ENCODE assay signal across 1 cellular context in the genomic region with DNA sequence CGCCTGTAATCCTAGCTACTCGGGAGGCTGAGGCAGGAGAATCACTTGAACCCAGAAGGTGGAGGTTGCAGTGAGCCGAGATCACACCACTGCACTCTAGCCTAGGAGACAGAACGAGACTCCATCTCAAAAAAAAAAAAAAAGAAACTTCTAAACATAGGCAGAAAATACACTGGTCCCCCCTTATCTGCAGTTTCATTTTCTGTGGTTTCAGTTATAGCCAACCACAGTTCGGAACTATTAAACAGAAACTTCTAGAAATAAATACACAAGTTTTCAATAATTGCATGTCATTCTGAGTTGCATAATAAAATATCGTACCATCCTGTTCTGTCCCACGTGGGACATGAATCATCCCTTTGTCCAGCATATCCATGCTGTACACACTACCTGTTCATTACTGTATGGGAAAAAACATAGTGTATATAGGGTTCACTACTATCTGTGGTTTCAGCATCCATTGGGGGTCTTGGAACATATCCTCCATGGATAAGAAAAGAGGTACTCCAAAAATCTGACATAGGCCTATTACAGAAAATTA.
TF ChIP-seq lines count a peak whose summit lies in the region.

No MANE protein-coding gene starts in this region.

TF ChIP-seq in GM12878, 131 proteins besides CTCF, POLR2A, EP300 and RAD21:
- TF ChIP-seq ZBED1 (IDR thresholded peaks at IDR 0.05; ENCODE audit: borderline replicate concordance) = no peak
- TF ChIP-seq ZNF384 (IDR thresholded peaks at IDR 0.05; ENCODE audit: borderline replicate concordance, low read depth, low read length) = peak; percentile 69
- no peak for TF ChIP-seq RAD51 (IDR thresholded peaks at IDR 0.05)
- TF ChIP-seq NFYA (IDR thresholded peaks at IDR 0.05; ENCODE audit: borderline replicate concordance, low read depth, low read length) = no peak
- no peak for TF ChIP-seq JUNB (IDR thresholded peaks at IDR 0.05)
- TF ChIP-seq ZNF217 (IDR thresholded peaks at IDR 0.05) = no peak
- TF ChIP-seq ETV6 (conservative IDR thresholded peaks at IDR 0.05 in 1 of 2, IDR thresholded peaks at IDR 0.05 in 1 of 2; ENCODE audit: borderline replicate concordance in 1 of 2, low read depth in 1 of 2) = no peak
- 0 out of 2 replicates have a peak, but pooled peaks have one; percentile 9 for TF ChIP-seq GABPA (IDR thresholded peaks at IDR 0.05; ENCODE audit: low read depth)
- TF ChIP-seq SUPT20H (IDR thresholded peaks at IDR 0.05; ENCODE audit: borderline replicate concordance, control insufficient read depth, low read depth, low read length) = no peak
- TF ChIP-seq, protein P1, sequence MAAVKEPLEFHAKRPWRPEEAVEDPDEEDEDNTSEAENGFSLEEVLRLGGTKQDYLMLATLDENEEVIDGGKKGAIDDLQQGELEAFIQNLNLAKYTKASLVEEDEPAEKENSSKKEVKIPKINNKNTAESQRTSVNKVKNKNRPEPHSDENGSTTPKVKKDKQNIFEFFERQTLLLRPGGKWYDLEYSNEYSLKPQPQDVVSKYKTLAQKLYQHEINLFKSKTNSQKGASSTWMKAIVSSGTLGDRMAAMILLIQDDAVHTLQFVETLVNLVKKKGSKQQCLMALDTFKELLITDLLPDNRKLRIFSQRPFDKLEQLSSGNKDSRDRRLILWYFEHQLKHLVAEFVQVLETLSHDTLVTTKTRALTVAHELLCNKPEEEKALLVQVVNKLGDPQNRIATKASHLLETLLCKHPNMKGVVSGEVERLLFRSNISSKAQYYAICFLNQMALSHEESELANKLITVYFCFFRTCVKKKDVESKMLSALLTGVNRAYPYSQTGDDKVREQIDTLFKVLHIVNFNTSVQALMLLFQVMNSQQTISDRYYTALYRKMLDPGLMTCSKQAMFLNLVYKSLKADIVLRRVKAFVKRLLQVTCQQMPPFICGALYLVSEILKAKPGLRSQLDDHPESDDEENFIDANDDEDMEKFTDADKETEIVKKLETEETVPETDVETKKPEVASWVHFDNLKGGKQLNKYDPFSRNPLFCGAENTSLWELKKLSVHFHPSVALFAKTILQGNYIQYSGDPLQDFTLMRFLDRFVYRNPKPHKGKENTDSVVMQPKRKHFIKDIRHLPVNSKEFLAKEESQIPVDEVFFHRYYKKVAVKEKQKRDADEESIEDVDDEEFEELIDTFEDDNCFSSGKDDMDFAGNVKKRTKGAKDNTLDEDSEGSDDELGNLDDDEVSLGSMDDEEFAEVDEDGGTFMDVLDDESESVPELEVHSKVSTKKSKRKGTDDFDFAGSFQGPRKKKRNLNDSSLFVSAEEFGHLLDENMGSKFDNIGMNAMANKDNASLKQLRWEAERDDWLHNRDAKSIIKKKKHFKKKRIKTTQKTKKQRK (IDR thresholded peaks at IDR 0.05; ENCODE audit: low read depth, low read length) = no peak
- TF ChIP-seq, protein P2, sequence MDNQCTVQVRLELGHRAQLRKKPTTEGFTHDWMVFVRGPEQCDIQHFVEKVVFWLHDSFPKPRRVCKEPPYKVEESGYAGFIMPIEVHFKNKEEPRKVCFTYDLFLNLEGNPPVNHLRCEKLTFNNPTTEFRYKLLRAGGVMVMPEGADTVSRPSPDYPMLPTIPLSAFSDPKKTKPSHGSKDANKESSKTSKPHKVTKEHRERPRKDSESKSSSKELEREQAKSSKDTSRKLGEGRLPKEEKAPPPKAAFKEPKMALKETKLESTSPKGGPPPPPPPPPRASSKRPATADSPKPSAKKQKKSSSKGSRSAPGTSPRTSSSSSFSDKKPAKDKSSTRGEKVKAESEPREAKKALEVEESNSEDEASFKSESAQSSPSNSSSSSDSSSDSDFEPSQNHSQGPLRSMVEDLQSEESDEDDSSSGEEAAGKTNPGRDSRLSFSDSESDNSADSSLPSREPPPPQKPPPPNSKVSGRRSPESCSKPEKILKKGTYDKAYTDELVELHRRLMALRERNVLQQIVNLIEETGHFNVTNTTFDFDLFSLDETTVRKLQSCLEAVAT (IDR thresholded peaks at IDR 0.05) = 0 out of 2 replicates have a peak, but pooled peaks have one; percentile 32
- TF ChIP-seq RUNX3 (IDR thresholded peaks at IDR 0.05; ENCODE audit: low read length) = peak; percentile 80
- peak; percentile 56 for TF ChIP-seq CBFB (IDR thresholded peaks at IDR 0.05; ENCODE audit: low read depth)
- TF ChIP-seq KDM1A (IDR thresholded peaks at IDR 0.05; ENCODE audit: borderline replicate concordance) = no peak
- TF ChIP-seq SMC3 (IDR thresholded peaks at IDR 0.05; ENCODE audit: borderline replicate concordance, low read length) = no peak
- TF ChIP-seq, protein P3, sequence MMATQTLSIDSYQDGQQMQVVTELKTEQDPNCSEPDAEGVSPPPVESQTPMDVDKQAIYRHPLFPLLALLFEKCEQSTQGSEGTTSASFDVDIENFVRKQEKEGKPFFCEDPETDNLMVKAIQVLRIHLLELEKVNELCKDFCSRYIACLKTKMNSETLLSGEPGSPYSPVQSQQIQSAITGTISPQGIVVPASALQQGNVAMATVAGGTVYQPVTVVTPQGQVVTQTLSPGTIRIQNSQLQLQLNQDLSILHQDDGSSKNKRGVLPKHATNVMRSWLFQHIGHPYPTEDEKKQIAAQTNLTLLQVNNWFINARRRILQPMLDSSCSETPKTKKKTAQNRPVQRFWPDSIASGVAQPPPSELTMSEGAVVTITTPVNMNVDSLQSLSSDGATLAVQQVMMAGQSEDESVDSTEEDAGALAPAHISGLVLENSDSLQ (IDR thresholded peaks at IDR 0.05) = peak; percentile 19; the same call in 1 of the 2 replicates
- TF ChIP-seq, protein P4, sequence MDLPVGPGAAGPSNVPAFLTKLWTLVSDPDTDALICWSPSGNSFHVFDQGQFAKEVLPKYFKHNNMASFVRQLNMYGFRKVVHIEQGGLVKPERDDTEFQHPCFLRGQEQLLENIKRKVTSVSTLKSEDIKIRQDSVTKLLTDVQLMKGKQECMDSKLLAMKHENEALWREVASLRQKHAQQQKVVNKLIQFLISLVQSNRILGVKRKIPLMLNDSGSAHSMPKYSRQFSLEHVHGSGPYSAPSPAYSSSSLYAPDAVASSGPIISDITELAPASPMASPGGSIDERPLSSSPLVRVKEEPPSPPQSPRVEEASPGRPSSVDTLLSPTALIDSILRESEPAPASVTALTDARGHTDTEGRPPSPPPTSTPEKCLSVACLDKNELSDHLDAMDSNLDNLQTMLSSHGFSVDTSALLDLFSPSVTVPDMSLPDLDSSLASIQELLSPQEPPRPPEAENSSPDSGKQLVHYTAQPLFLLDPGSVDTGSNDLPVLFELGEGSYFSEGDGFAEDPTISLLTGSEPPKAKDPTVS (IDR thresholded peaks at IDR 0.05; ENCODE audit: low read depth, low read length) = 0 out of 2 replicates have a peak, but pooled peaks have one; percentile 55
- TF ChIP-seq NBN (IDR thresholded peaks at IDR 0.05) = 0 out of 2 replicates have a peak, but pooled peaks have one; percentile 22
TF ChIP-seq in GM12878: peak in this region for 8.
